ENCODE assay signal across 24 cellular contexts in the genomic region with DNA sequence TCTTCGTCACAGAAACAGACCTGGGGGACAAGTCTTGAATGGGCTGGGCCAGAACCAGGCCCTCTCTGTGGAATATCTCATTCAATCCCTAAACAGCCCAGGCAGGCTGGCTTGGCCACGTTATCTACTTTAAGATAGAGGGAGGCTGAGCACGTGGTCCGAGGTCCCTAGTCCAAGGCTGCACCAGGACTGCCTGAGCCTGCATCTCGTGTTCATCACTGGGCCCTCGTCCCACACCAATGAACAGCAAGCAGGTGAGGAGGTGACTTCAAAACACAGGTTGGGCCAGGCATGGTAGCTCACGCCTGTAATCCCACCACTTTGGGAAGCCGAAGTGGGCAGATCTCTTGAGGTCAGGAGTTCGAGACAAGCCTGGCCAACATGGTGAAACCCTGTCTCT. TPM values are rescaled to one million over a fixed set of nuclear protein-coding genes. Genes with fewer than 3 reads are reported as not detected.
"Had no signal": no experiment of that assay in that cellular context is flagged by ENCODE, and none has a peak within 500 bp of the region (broad histone marks: within the 10 kb centered on the region; RNA-seq: fewer than 3 reads in every experiment).

No MANE protein-coding gene starts in this region.

- ATAC-seq: esophagus mucosa; natural killer cell treated with Interleukin-12 subunit alpha and Interleukin-12 subunit beta and Interleukin-15 and Interleukin-18, amount 100 ng/mL, for 72 hours had no signal

- H3K4me1 ChIP-seq: left ventricle myocardium inferior, parathyroid adenoma, sigmoid colon, testis, uterus had no signal

- H3K27me3 ChIP-seq: testis, uterus had no signal

- H3K4me3 ChIP-seq: left ventricle myocardium inferior, sigmoid colon, testis, uterus had no signal

- H2AFZ ChIP-seq: parathyroid adenoma had no signal

- H3K79me2 ChIP-seq: parathyroid adenoma had no signal

- H3K9me3 ChIP-seq: left ventricle myocardium inferior, neutrophil, sigmoid colon, testis, uterus had no signal

- FAIRE-seq: endothelial cell of umbilical vein had no signal

- H3K9ac ChIP-seq: parathyroid adenoma had no signal

- H3K36me3 ChIP-seq: left ventricle myocardium inferior, neutrophil, sigmoid colon, uterus had no signal

- DNase-seq: activated gamma-delta T cell treated with Interleukin-2 at 50 U/mL for 16 hours; activated T-cell treated with anti-CD3 and anti-CD28 coated beads for 4 hours; caudate nucleus; effector memory CD4-positive, alpha-beta T cell; foreskin melanocyte; kidney glomerular epithelial cell; left ventricle myocardium inferior; sigmoid colon; stimulated activated CD4-positive, alpha-beta T cell treated with anti-CD3 and anti-CD28 coated beads, Interleukin-4, amount 100 ng/mL, for 1 hour; stimulated activated naive CD4-positive, alpha-beta T cell; testis; trophoblast cell; uterus had no signal

- H3K27ac ChIP-seq: left ventricle myocardium inferior, neutrophil, parathyroid adenoma, sigmoid colon, testis, uterus, VCaP had no signal

RNA-seq across cellular contexts. Expression of a gene that starts 20.3 kb away (rescaled TPM):
- total RNA-seq: activated CD8-positive, alpha-beta memory T cell treated with anti-CD3 and anti-CD28 coated beads for 36 hours; aorta; dermis microvascular lymphatic vessel endothelial cell; endothelial cell of umbilical vein; esophagus mucosa; left ventricle myocardium inferior; mammary epithelial cell; natural killer cell treated with Interleukin-12 subunit alpha and Interleukin-12 subunit beta and Interleukin-15 and Interleukin-18, amount 100 ng/mL, for 72 hours; sigmoid colon; T-helper 2 cell treated with Interferon-gamma antibody and Interleukin-4, amounts not matched to agents 100 ng/mL and 5 ng/mL, for 36 hours; uterus had no signal
- polyA plus RNA-seq: aorta, endothelial cell of umbilical vein, mammary epithelial cell, sigmoid colon had no signal
